In the genomic region with DNA sequence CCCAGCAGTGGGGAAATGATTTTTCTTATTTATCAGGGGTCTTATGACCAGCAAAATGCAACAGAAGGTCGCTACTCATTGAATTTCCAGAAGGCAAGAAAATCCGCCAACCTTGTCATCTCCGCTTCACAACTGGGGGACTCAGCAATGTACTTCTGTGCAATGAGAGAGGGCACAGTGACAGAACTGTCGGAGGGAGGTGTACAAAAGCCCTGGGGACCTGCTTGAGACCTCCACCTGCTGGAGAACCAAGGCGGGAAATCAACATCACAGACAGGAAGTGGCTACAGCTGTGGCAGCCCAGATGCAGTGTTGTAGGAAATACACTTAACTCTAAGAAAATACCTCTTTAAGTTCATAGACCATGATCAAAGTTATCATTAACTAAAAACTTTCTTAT, we compare ENCODE assay signal across 8 cellular contexts.
A peak's percentile ranks its signal among the peaks of the same experiment; 100 is the strongest.
DNase-seq lines count a peak whose midpoint lies in the region; ATAC-seq lines count a peak whose summit lies in the region.

No MANE protein-coding gene starts in this region.

- ATAC-seq in GM18909 (IDR thresholded peaks at IDR 0.05; ENCODE audit: poor library complexity, unreplicated experiment) (peak; percentile 93), HG03280 (IDR thresholded peaks at IDR 0.05; ENCODE audit: unreplicated experiment) (peak; percentile 86)

- intact Hi-C loops in posterior cingulate gyrus (cut with DNase I), result no loop called here

- DNase-seq in activated T-cell treated with anti-CD3 and anti-CD28 coated beads for 1 hour (ENCODE audit: low read depth), result peak; percentile 38
- DNase-seq in stimulated activated CD4-positive, alpha-beta T cell treated with anti-CD3 and anti-CD28 coated beads, Interleukin-12 subunit alpha, Interleukin-12 subunit beta, amount 100 ng/mL, for 4 hours, result peak; percentile 25
- DNase-seq in posterior cingulate gyrus, result no peak
- DNase-seq in hypothalamus (lab: John Stamatoyannopoulos, UW), result no peak
- no peak for DNase-seq in DMS114 treated with DMSO at 0.1 percent for 48 hours (lab: John Stamatoyannopoulos, UW; ENCODE audit: unreplicated experiment)
- no peak for DNase-seq in NCI-H2081 treated with DMSO at 0.1 percent for 48 hours (lab: John Stamatoyannopoulos, UW)

Comparison
In these comparisons a context has a peak if more than half of its experiments do, and no peak if none do; other contexts are left out.
1. DNase-seq: peak in activated T-cell treated with anti-CD3 and anti-CD28 coated beads for 1 hour (single experiment) and stimulated activated CD4-positive, alpha-beta T cell treated with anti-CD3 and anti-CD28 coated beads, Interleukin-12 subunit alpha, Interleukin-12 subunit beta, amount 100 ng/mL, for 4 hours (single experiment); none in posterior cingulate gyrus (0 of 10), hypothalamus (0 of 51), DMS114 treated with DMSO at 0.1 percent for 48 hours (single experiment) and NCI-H2081 treated with DMSO at 0.1 percent for 48 hours (single experiment).